Comparison of ENCODE assay signal across 7 cellular contexts in genomic region chr2:87514515-87514914, GRCh38.
DNase-seq lines count a peak whose midpoint lies in the region; ATAC-seq, FAIRE-seq and TF ChIP-seq lines count a peak whose summit lies in the region.
"Not testable (repeated sequence)": the region's sequence is repeated elsewhere in the genome, so short reads cannot be mapped to it uniquely, and the experiment has no call there.

No MANE protein-coding gene starts in this region.

- H3K27ac ChIP-seq in CD4-positive, CD25-positive, alpha-beta regulatory T cell (ENCODE audit: insufficient read depth, low read length, poor library complexity, severe bottlenecking) = peak overlapping the region; percentile 60
- H3K27ac ChIP-seq in HCT116 (ENCODE audit: low read depth, low read length); Panc1 (ENCODE audit: low read length); body of pancreas; HepG2 (ENCODE audit: extremely low read length, insufficient read depth, low read length): not testable (repeated sequence)
- peak overlapping the region; percentile 93 for H3K27ac ChIP-seq in OCI-LY1 (ENCODE audit: low read depth, low read length, poor library complexity, severe bottlenecking)

- not testable (repeated sequence) for H3K9me3 ChIP-seq in CD4-positive, CD25-positive, alpha-beta regulatory T cell (ENCODE audit: control insufficient read depth in 2 of 2, low read length in 2 of 2); HCT116 (ENCODE audit: control insufficient read depth in 1 of 2, insufficient read depth in 1 of 2, low read depth in 1 of 2, low read length in 2 of 2); OCI-LY1 (ENCODE audit: low read length); Panc1 (ENCODE audit: control insufficient read depth, insufficient read depth, low read depth, low read length); body of pancreas; HepG2 (ENCODE audit: low read length)

- intact Hi-C loops in HCT116 (cut with micrococcal nuclease); Panc1 (cut with micrococcal nuclease; ENCODE audit: unreplicated experiment); body of pancreas (cut with DNase I); HepG2 (cut with micrococcal nuclease; ENCODE audit: unreplicated experiment): not testable (repeated sequence)

- TF ChIP-seq CTCF in HCT116 (IDR thresholded peaks at IDR 0.05 in 2 of 3, conservative IDR thresholded peaks at IDR 0.05 in 1 of 3; ENCODE audit: borderline replicate concordance in 1 of 3, insufficient read depth in 1 of 3, low read depth in 2 of 3, low read length in 2 of 3); OCI-LY1 (IDR thresholded peaks at IDR 0.05; ENCODE audit: low read length); Panc1 (IDR thresholded peaks at IDR 0.05); WTC11 (IDR thresholded peaks at IDR 0.05); body of pancreas (IDR thresholded peaks at IDR 0.05); HepG2 (CRISPR knock-in tag; IDR thresholded peaks at IDR 0.05): not testable (repeated sequence)

- RAD21 ChIA-PET in HCT116 (lab: Charles Lee; ENCODE audit: low non-redundant PET in 1 of 2, low total read pairs in 2 of 2, uncharacterized antibody in 2 of 2, unreplicated experiment in 2 of 2) = not testable (repeated sequence)

- TF ChIP-seq POLR2A in HCT116 (IDR thresholded peaks at IDR 0.05; ENCODE audit: borderline replicate concordance, extremely low read depth, insufficient read depth, insufficient read length); body of pancreas (IDR thresholded peaks at IDR 0.05); HepG2 (IDR thresholded peaks at IDR 0.05; ENCODE audit: insufficient read depth in 1 of 2, low read depth in 2 of 2, low read length in 2 of 2): not testable (repeated sequence)

- H3K36me3 Mint-ChIP-seq in CD4-positive, CD25-positive, alpha-beta regulatory T cell; WTC11: not testable (repeated sequence)

- H3K27me3 Mint-ChIP-seq in CD4-positive, CD25-positive, alpha-beta regulatory T cell; WTC11 (ENCODE audit: low read depth): not testable (repeated sequence)

- not testable (repeated sequence) for TF ChIP-seq RAD21 in HCT116 (IDR thresholded peaks at IDR 0.05; ENCODE audit: low read depth); HepG2 (CRISPR knock-in tag; IDR thresholded peaks at IDR 0.05)

- ATAC-seq in CD4-positive, CD25-positive, alpha-beta regulatory T cell (ENCODE audit: low read depth in 2 of 2) = not testable (repeated sequence)
- ATAC-seq in HCT116 = 0 out of 2 replicates have a peak, but pooled peaks have one; percentile 32
- peak; percentile 44; the same call in 1 of the 2 replicates for ATAC-seq in Panc1
- peak; percentile 44 for ATAC-seq in WTC11
- ATAC-seq in body of pancreas = peak; percentile 25
- ATAC-seq in HepG2 = 0 out of 3 replicates have a peak, but pooled peaks have one; percentile 13

- H3K4me3 ChIP-seq in CD4-positive, CD25-positive, alpha-beta regulatory T cell (ENCODE audit: low read depth, low read length); HCT116 (replicated peaks in 1 of 2; ENCODE audit: low read depth in 1 of 2, low read length in 2 of 2); OCI-LY1 (ENCODE audit: low read depth, low read length, poor library complexity, severe bottlenecking); Panc1 (ENCODE audit: low read depth in 2 of 2, low read length in 2 of 2); body of pancreas; HepG2 (replicated peaks in 1 of 3; ENCODE audit: insufficient read depth in 1 of 3, low read depth in 2 of 3, low read length in 3 of 3): not testable (repeated sequence)

- not testable (repeated sequence) for TF ChIP-seq EP300 in HepG2 (IDR thresholded peaks at IDR 0.05; ENCODE audit: low read depth in 2 of 2, low read length in 2 of 2); HepG2 (CRISPR knock-in tag; IDR thresholded peaks at IDR 0.05; ENCODE audit: borderline replicate concordance)

- H3F3A ChIP-seq in OCI-LY1 (ENCODE audit: insufficient read depth, low read length) = not testable (repeated sequence)

- DNase-seq in CD4-positive, CD25-positive, alpha-beta regulatory T cell; HCT116 (ENCODE audit: low read depth, low spot score); Panc1 (ENCODE audit: low read depth, low spot score); WTC11 (ENCODE audit: low spot score); body of pancreas; HepG2 (ENCODE audit: low spot score): not testable (repeated sequence)

- not testable (repeated sequence) for H3K9me3 Mint-ChIP-seq in CD4-positive, CD25-positive, alpha-beta regulatory T cell; WTC11

- H3K4me1 ChIP-seq in CD4-positive, CD25-positive, alpha-beta regulatory T cell (ENCODE audit: control insufficient read depth, insufficient read depth, low read length, poor library complexity, severe bottlenecking); HCT116 (ENCODE audit: control insufficient read depth in 1 of 2, insufficient read depth in 2 of 2, low read length in 2 of 2); Panc1 (ENCODE audit: control insufficient read depth, insufficient read depth, low read length); body of pancreas; HepG2 (ENCODE audit: insufficient read depth, low read length): not testable (repeated sequence)
- peaks cover 73% of the 10 kb centered on the region for H3K4me1 ChIP-seq in OCI-LY1 (ENCODE audit: insufficient read depth, low read length, severe bottlenecking)

- H3K9ac ChIP-seq in HCT116 (ENCODE audit: low read length); HepG2 (ENCODE audit: insufficient read depth, low read depth, low read length): not testable (repeated sequence)
- peak overlapping the region; percentile 60; the same call in 1 of the 2 replicates for H3K9ac ChIP-seq in OCI-LY1 (ENCODE audit: low read length)

- POLR2A ChIA-PET in HCT116 (lab: Charles Lee); Panc1 (lab: Charles Lee); WTC11 (lab: Charles Lee); HepG2 (lab: Yijun Ruan, JAX): not testable (repeated sequence)

- H3K4me3 Mint-ChIP-seq in CD4-positive, CD25-positive, alpha-beta regulatory T cell; WTC11: not testable (repeated sequence)

- not testable (repeated sequence) for BruUV-seq in HCT116 (replicated peaks; lab: Mats Ljungman, UMichigan); Panc1 (replicated peaks; lab: Mats Ljungman, UMichigan); HepG2 (replicated peaks; lab: Mats Ljungman, UMichigan)

- H3K27me3 ChIP-seq in CD4-positive, CD25-positive, alpha-beta regulatory T cell (ENCODE audit: control insufficient read depth, insufficient read depth, low read length); HCT116 (ENCODE audit: insufficient read depth, low read length); OCI-LY1 (ENCODE audit: insufficient read depth, low read length); Panc1 (ENCODE audit: control insufficient read depth, insufficient read depth, low read length); body of pancreas; HepG2 (ENCODE audit: control insufficient read depth in 1 of 2, insufficient read depth in 2 of 2, low read length in 2 of 2): not testable (repeated sequence)

- H2AFZ ChIP-seq in HCT116 (ENCODE audit: low read depth, low read length, poor library complexity, severe bottlenecking); OCI-LY1 (ENCODE audit: low read length); HepG2 (ENCODE audit: low read length): not testable (repeated sequence)

- in situ Hi-C loops in Panc1 (cut with HindIII; ENCODE audit: low pct_unique_long_range_greater_than_20kb, low sequenced_read_pairs); HepG2 (cut with HindIII; ENCODE audit: extremely low pct_ligation_motif_present, low pct_unique_long_range_greater_than_20kb): not testable (repeated sequence)

- peaks cover 6 to 36% (median 10%) of the 10 kb centered on the region in 4 donors for H3K4me1 Mint-ChIP-seq in CD4-positive, CD25-positive, alpha-beta regulatory T cell
- H3K4me1 Mint-ChIP-seq in WTC11 = peaks cover 13% of the 10 kb centered on the region

- not testable (repeated sequence) for H4K20me1 ChIP-seq in HCT116 (ENCODE audit: insufficient read depth); OCI-LY1 (ENCODE audit: insufficient read depth, low read length); HepG2 (ENCODE audit: insufficient read depth, low read length)

- FAIRE-seq in HepG2 (lab: Jason Lieb, UNC) = not testable (repeated sequence)

- CTCF ChIA-PET in HCT116 (lab: Charles Lee); Panc1 (lab: Charles Lee); WTC11 (lab: Charles Lee); HepG2 (lab: Yijun Ruan, JAX; ENCODE audit: low intra/inter-chr PET ratio, low total read pairs): not testable (repeated sequence)

- H3K36me3 ChIP-seq in CD4-positive, CD25-positive, alpha-beta regulatory T cell (ENCODE audit: control insufficient read depth, insufficient read depth, low read length); HCT116 (ENCODE audit: control insufficient read depth in 1 of 2, insufficient read depth in 2 of 2, low read length in 2 of 2); OCI-LY1 (ENCODE audit: insufficient read depth, low read length); Panc1 (ENCODE audit: control insufficient read depth, insufficient read depth, low read length); body of pancreas (replicated peaks in 1 of 2; ENCODE audit: insufficient read depth in 1 of 2, low read depth in 2 of 2); HepG2 (replicated peaks in 1 of 2; ENCODE audit: control insufficient read depth in 1 of 2, insufficient read depth in 2 of 2, low read length in 2 of 2): not testable (repeated sequence)

- no CpG with 5 or more reads among the region's 7 CpGs for WGBS in body of pancreas, 2 donors
- no CpG with 5 or more reads among the region's 7 CpGs for WGBS in HepG2 (ENCODE audit: low lambda C conversion rate)

- H3K79me2 ChIP-seq in HCT116 (ENCODE audit: insufficient read depth, low read length) = peaks cover 15% of the 10 kb centered on the region; the same call in 1 of the 2 replicates
- H3K79me2 ChIP-seq in OCI-LY1 (ENCODE audit: insufficient read depth, low read length); HepG2 (ENCODE audit: insufficient read depth, low read length): not testable (repeated sequence)

- H3K4me2 ChIP-seq in HCT116 (ENCODE audit: low read length); OCI-LY1 (ENCODE audit: low read length); HepG2 (ENCODE audit: low read depth, low read length): not testable (repeated sequence)

- not testable (repeated sequence) for H3K27ac Mint-ChIP-seq in CD4-positive, CD25-positive, alpha-beta regulatory T cell; WTC11

- H3K9me2 ChIP-seq in HCT116 (ENCODE audit: insufficient read depth); OCI-LY1 (ENCODE audit: low read depth, low read length): not testable (repeated sequence)
